ENCODE assay signal across 26 cellular contexts in genomic region chr15:87792250-87793030, GRCh38.
"Had no signal": no experiment of that assay in that cellular context is flagged by ENCODE, and none has a peak within 500 bp of the region (broad histone marks: within the 10 kb centered on the region; RNA-seq: fewer than 3 reads in every experiment).

No MANE protein-coding gene starts in this region.

- H3K4me1 ChIP-seq: ascending aorta, body of pancreas, Peyer's patch, SJCRH30 had no signal

- DNase-seq: activated CD4-positive, alpha-beta T cell treated with anti-CD3 and anti-CD28 coated beads for 48 hours; activated CD4-positive, alpha-beta T cell treated with anti-CD3 and anti-CD28 coated beads, Interleukin-2, amount 50 U/mL, for 4 hours; activated CD4-positive, CD25-positive, alpha-beta regulatory T cell treated with anti-CD3 and anti-CD28 coated beads, Interleukin-2, amount 50 U/mL, for 72 hours; activated CD8-positive, alpha-beta memory T cell treated with anti-CD3 and anti-CD28 coated beads, Interleukin-2, amount 50 U/mL, for 48 hours; activated CD8-positive, alpha-beta T cell treated with anti-CD3 and anti-CD28 coated beads, Interleukin-2, amount 10 ng/mL, durations not matched to agents 7 days and 5 days; activated naive CD4-positive, alpha-beta T cell; activated T-cell treated with anti-CD3 and anti-CD28 coated beads, Interleukin-2, amount 50 U/mL, for 1 hour; amniotic stem cell; body of pancreas; central memory CD4-positive, alpha-beta T cell; Kasumi-1; NCI-H1048; NCI-H146; NCI-H187 treated with DMSO at 0.1 percent for 48 hours; NCI-H345; NCI-H510A; NCI-H526 treated with DMSO at 0.1 percent for 48 hours; NK-92 treated with Interleukin-12 subunit alpha and Interleukin-12 subunit beta, amount 100 ng/mL, for 24 hours; Peyer's patch; Right ventricle myocardium superior; SJCRH30; T-helper 17 cell; T-helper 9 cell had no signal

- ATAC-seq: activated CD8-positive, alpha-beta T cell treated with anti-CD3 and anti-CD28 coated beads, Interleukin-2, amount 10 ng/mL, durations not matched to agents 7 days and 5 days; body of pancreas; T-helper 17 cell; WTC11 had no signal

- H3K4me3 ChIP-seq: ascending aorta, body of pancreas, Peyer's patch, SJCRH30 had no signal

- H3K27ac ChIP-seq: ascending aorta, body of pancreas, Peyer's patch, RWPE1, SJCRH30 had no signal

- H3K9me3 ChIP-seq: ascending aorta, body of pancreas, Peyer's patch, SJCRH30 had no signal

- H3K36me3 ChIP-seq: ascending aorta, Peyer's patch, SJCRH30 had no signal

- H3K27me3 ChIP-seq: ascending aorta, body of pancreas, Peyer's patch, SJCRH30 had no signal
